In the genomic region with DNA sequence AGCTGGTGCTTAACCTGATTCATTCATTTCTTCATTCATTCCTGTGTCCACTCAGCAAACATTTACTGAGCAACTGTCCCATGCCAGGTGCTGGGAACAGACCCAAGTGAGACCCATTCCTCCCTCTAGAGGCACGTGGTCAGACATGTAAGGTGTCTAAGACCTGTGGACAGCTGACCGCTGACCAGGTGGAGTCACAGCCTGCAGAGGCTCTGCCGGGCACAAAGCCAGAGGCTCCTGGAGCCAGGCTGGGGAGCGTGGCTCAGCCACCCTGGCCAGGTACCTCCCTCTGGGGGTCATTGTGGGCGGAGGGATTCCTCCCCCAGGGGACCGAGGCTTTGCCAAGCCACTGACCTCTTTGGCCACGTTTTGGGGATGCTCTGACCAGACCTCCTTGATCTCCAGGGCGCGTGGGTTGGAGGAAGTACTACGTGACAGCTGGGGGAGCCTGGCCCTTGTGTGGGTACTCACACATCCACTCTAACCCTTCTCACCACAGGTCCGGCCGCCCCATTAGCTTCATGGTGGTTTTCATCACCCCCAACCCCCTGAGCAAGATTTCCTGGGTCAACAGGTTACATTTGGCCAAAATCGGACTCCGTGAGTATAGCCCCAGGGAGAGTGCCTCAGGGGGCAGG, we compare ENCODE assay signal across 36 cellular contexts.
"Had no signal": no experiment of that assay in that cellular context is flagged by ENCODE, and none has a peak within 500 bp of the region (broad histone marks: within the 10 kb centered on the region; RNA-seq: fewer than 3 reads in every experiment).

No MANE protein-coding gene starts in this region.

- H3K4me3 ChIP-seq: adrenal gland, dorsolateral prefrontal cortex, pancreas, prostate gland, sigmoid colon, upper lobe of left lung, vagina had no signal

- H3K27me3 ChIP-seq: adrenal gland, dorsolateral prefrontal cortex, pancreas, sigmoid colon, upper lobe of left lung, vagina had no signal

- H3K9me3 Mint-ChIP-seq: activated CD4-positive, alpha-beta memory T cell treated with anti-CD3 and anti-CD28 coated beads for 36 hours; activated naive CD4-positive, alpha-beta T cell treated with anti-CD3 and anti-CD28 coated beads for 36 hours; activated naive CD8-positive, alpha-beta T cell treated with anti-CD3 and anti-CD28 coated beads for 36 hours; activated T-helper 1 cell treated with anti-CD3 and anti-CD28 coated beads, Interleukin-12 subunit alpha, Interleukin-12 subunit beta, Interleukin-2, Interleukin-4 antibody, amounts not matched to agents 30 ng/mL and 10 ng/mL and 1 ng/mL, durations not matched to agents 14 hours and 24 hours and 36 hours; brain; effector memory CD8-positive, alpha-beta T cell; mesothelial cell of epicardium; naive thymus-derived CD4-positive, alpha-beta T cell; stimulated activated effector memory CD8-positive, alpha-beta T cell treated with anti-CD3 and anti-CD28 coated beads, Interleukin-12 subunit alpha, Interleukin-12 subunit beta, amount 100 ng/mL, for 72 hours; stimulated activated naive CD8-positive, alpha-beta T cell treated with anti-CD3 and anti-CD28 coated beads, Interleukin-15, Interleukin-2, amounts not matched to agents 100 ng/mL and 50 ng/mL, for 24 hours had no signal

- H3K27ac Mint-ChIP-seq: activated CD4-positive, alpha-beta memory T cell treated with anti-CD3 and anti-CD28 coated beads for 36 hours; activated naive CD4-positive, alpha-beta T cell treated with anti-CD3 and anti-CD28 coated beads for 36 hours; activated naive CD8-positive, alpha-beta T cell treated with anti-CD3 and anti-CD28 coated beads for 36 hours; activated T-helper 1 cell treated with anti-CD3 and anti-CD28 coated beads, Interleukin-12 subunit alpha, Interleukin-12 subunit beta, Interleukin-2, Interleukin-4 antibody, amounts not matched to agents 30 ng/mL and 10 ng/mL and 1 ng/mL, durations not matched to agents 14 hours and 24 hours and 36 hours; brain; effector memory CD8-positive, alpha-beta T cell; mesothelial cell of epicardium; naive thymus-derived CD4-positive, alpha-beta T cell; stimulated activated effector memory CD8-positive, alpha-beta T cell treated with anti-CD3 and anti-CD28 coated beads, Interleukin-12 subunit alpha, Interleukin-12 subunit beta, amount 100 ng/mL, for 72 hours; stimulated activated naive CD8-positive, alpha-beta T cell treated with anti-CD3 and anti-CD28 coated beads, Interleukin-15, Interleukin-2, amounts not matched to agents 100 ng/mL and 50 ng/mL, for 24 hours; T-helper 17 cell had no signal

- DNase-seq: activated CD4-positive, alpha-beta memory T cell treated with anti-CD3 and anti-CD28 coated beads for 36 hours; activated CD4-positive, alpha-beta T cell treated with anti-CD3 and anti-CD28 coated beads for 48 hours; activated CD8-positive, alpha-beta memory T cell treated with anti-CD3 and anti-CD28 coated beads, Interleukin-2, amount 50 U/mL, for 4 hours; activated effector memory CD4-positive, alpha-beta T cell treated with anti-CD3 and anti-CD28 coated beads, Interleukin-2, amount 50 U/mL, for 16 hours; activated naive CD4-positive, alpha-beta T cell treated with anti-CD3 and anti-CD28 coated beads for 36 hours; activated naive CD8-positive, alpha-beta T cell treated with anti-CD3 and anti-CD28 coated beads for 36 hours; activated T-cell treated with anti-CD3 and anti-CD28 coated beads, Interleukin-2, amount 50 U/mL, for 1 hour; adrenal gland; effector memory CD8-positive, alpha-beta T cell; foreskin fibroblast; head of caudate nucleus; hippocampal formation; left cardiac atrium; naive thymus-derived CD4-positive, alpha-beta T cell; nucleus accumbens; pancreas; retina; sigmoid colon; small intestine; stimulated activated CD4-positive, alpha-beta T cell treated with anti-CD3 and anti-CD28 coated beads, Interleukin-4, amount 100 ng/mL, for 24 hours; T-helper 17 cell; T1000; upper lobe of left lung; WERI-Rb-1 had no signal

- H3K4me1 ChIP-seq: pancreas, prostate gland, sigmoid colon, vagina had no signal

- ATAC-seq: activated CD4-positive, CD25-positive, alpha-beta regulatory T cell treated with anti-CD3 and anti-CD28 coated beads, Interleukin-2, amount 50 U/mL, for 24 hours; effector memory CD8-positive, alpha-beta T cell; left cardiac atrium; naive thymus-derived CD4-positive, alpha-beta T cell; pancreas; stimulated activated effector memory CD8-positive, alpha-beta T cell treated with anti-CD3 and anti-CD28 coated beads, Interleukin-12 subunit alpha, Interleukin-12 subunit beta, amount 100 ng/mL, for 72 hours; T-helper 17 cell had no signal

- FAIRE-seq: colon, endothelial cell of umbilical vein, keratinocyte, pancreas, small intestine had no signal

- H3K27ac ChIP-seq: adrenal gland, pancreas, prostate gland, sigmoid colon, upper lobe of left lung, vagina, WERI-Rb-1 had no signal

- H3K9me3 ChIP-seq: adrenal gland, pancreas, prostate gland, sigmoid colon, upper lobe of left lung, vagina had no signal

- H3K4me1 Mint-ChIP-seq: activated naive CD8-positive, alpha-beta T cell treated with anti-CD3 and anti-CD28 coated beads for 36 hours; mesothelial cell of epicardium; stimulated activated effector memory CD8-positive, alpha-beta T cell treated with anti-CD3 and anti-CD28 coated beads, Interleukin-12 subunit alpha, Interleukin-12 subunit beta, amount 100 ng/mL, for 72 hours had no signal

- H3K27me3 Mint-ChIP-seq: activated CD4-positive, alpha-beta memory T cell treated with anti-CD3 and anti-CD28 coated beads for 36 hours; activated naive CD8-positive, alpha-beta T cell treated with anti-CD3 and anti-CD28 coated beads for 36 hours; brain; stimulated activated naive CD8-positive, alpha-beta T cell treated with anti-CD3 and anti-CD28 coated beads, Interleukin-15, Interleukin-2, amounts not matched to agents 100 ng/mL and 50 ng/mL, for 24 hours had no signal

- H3K36me3 Mint-ChIP-seq: activated CD4-positive, alpha-beta memory T cell treated with anti-CD3 and anti-CD28 coated beads for 36 hours; activated naive CD8-positive, alpha-beta T cell treated with anti-CD3 and anti-CD28 coated beads for 36 hours; naive thymus-derived CD4-positive, alpha-beta T cell; stimulated activated effector memory CD8-positive, alpha-beta T cell treated with anti-CD3 and anti-CD28 coated beads, Interleukin-12 subunit alpha, Interleukin-12 subunit beta, amount 100 ng/mL, for 72 hours had no signal

- H3K4me3 Mint-ChIP-seq: activated CD4-positive, alpha-beta memory T cell treated with anti-CD3 and anti-CD28 coated beads for 36 hours; activated naive CD4-positive, alpha-beta T cell treated with anti-CD3 and anti-CD28 coated beads for 36 hours; activated naive CD8-positive, alpha-beta T cell treated with anti-CD3 and anti-CD28 coated beads for 36 hours; activated T-helper 1 cell treated with anti-CD3 and anti-CD28 coated beads, Interleukin-12 subunit alpha, Interleukin-12 subunit beta, Interleukin-2, Interleukin-4 antibody, amounts not matched to agents 30 ng/mL and 10 ng/mL and 1 ng/mL, durations not matched to agents 14 hours and 24 hours and 36 hours; brain; effector memory CD8-positive, alpha-beta T cell; mesothelial cell of epicardium; naive thymus-derived CD4-positive, alpha-beta T cell; stimulated activated effector memory CD8-positive, alpha-beta T cell treated with anti-CD3 and anti-CD28 coated beads, Interleukin-12 subunit alpha, Interleukin-12 subunit beta, amount 100 ng/mL, for 72 hours; stimulated activated naive CD8-positive, alpha-beta T cell treated with anti-CD3 and anti-CD28 coated beads, Interleukin-15, Interleukin-2, amounts not matched to agents 100 ng/mL and 50 ng/mL, for 24 hours; T-helper 17 cell had no signal
